Comparison of ENCODE assay signal across 1 cellular context in the genomic region with DNA sequence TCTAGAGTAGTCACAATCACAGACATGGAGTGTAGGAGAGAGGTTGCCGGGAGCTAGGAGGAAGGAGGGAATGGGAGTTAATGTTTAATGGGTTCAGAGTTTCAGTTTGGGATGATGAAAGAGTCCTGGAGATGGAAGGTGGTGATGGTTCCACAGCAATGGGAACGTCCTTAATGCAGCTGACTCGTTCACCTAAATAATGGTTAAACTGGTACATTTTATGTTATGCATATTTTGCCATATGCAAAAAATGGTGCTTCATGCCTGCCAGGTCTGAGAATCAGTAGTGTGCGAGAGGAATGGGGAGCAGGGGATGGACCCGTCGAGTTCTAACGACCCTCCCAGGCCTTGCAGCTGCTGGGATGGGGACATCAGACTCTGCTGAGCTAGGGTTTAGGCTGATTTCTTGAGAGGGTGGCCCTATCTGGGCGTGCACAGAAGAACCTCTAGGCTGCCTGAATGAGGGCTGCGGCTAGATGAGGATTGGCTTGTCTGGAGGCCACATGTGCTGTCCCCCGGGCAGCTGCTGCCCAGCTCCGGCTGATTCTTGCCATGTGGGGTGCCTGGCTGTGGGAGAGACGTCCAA.
A peak's percentile ranks its signal among the peaks of the same experiment; 100 is the strongest.
TF ChIP-seq lines count a peak whose summit lies in the region.

No MANE protein-coding gene starts in this region.

TF ChIP-seq in HepG2, 621 proteins besides CTCF, POLR2A, EP300 and RAD21 (continued from another document and continues in another):
- TF ChIP-seq HNF1A (IDR thresholded peaks at IDR 0.05; ENCODE audit: low read depth) (peak; percentile 94), HNF1A (CRISPR knock-in tag; IDR thresholded peaks at IDR 0.05; ENCODE audit: borderline replicate concordance) (peak; percentile 92), GATAD2A (CRISPR knock-in tag; IDR thresholded peaks at IDR 0.05) (peak; percentile 48), RBM39 (IDR thresholded peaks at IDR 0.05; ENCODE audit: low read depth, low read length, poor library complexity, severe bottlenecking) (no peak), TBP (CRISPR knock-in tag; IDR thresholded peaks at IDR 0.05) (no peak), ARNTL (CRISPR knock-in tag; IDR thresholded peaks at IDR 0.05) (0 out of 2 replicates have a peak, but pooled peaks have one; percentile 34), GATA4 (IDR thresholded peaks at IDR 0.05; ENCODE audit: borderline replicate concordance, low read depth) (no peak), PAF1 (CRISPR knock-in tag; IDR thresholded peaks at IDR 0.05) (no peak), GATAD1 (CRISPR knock-in tag; IDR thresholded peaks at IDR 0.05) (no peak), ZBTB7A (CRISPR knock-in tag; IDR thresholded peaks at IDR 0.05) (no peak), ZNF570 (CRISPR knock-in tag; IDR thresholded peaks at IDR 0.05; ENCODE audit: borderline replicate concordance) (no peak), RFXANK (CRISPR knock-in tag; IDR thresholded peaks at IDR 0.05) (no peak), ZBTB37 (CRISPR knock-in tag; IDR thresholded peaks at IDR 0.05) (no peak), ZNF770 (CRISPR knock-in tag; IDR thresholded peaks at IDR 0.05) (no peak), ZSCAN31 (CRISPR knock-in tag; IDR thresholded peaks at IDR 0.05; ENCODE audit: low read depth) (no peak), ZNF20 (CRISPR knock-in tag; IDR thresholded peaks at IDR 0.05) (no peak), RBM22 (optimal IDR thresholded peaks at IDR 0.05; ENCODE audit: low read length) (no peak), ZNF362 (CRISPR knock-in tag; IDR thresholded peaks at IDR 0.05; ENCODE audit: borderline replicate concordance) (0 out of 2 replicates have a peak, but pooled peaks have one; percentile 27), ZNF761 (CRISPR knock-in tag; conservative IDR thresholded peaks at IDR 0.05) (0 out of 2 replicates have a peak, but pooled peaks have one; percentile 81), SRSF1 (optimal IDR thresholded peaks at IDR 0.05; ENCODE audit: low read depth, low read length) (no peak), RBAK (CRISPR knock-in tag; IDR thresholded peaks at IDR 0.05) (no peak), SSRP1 (CRISPR knock-in tag; IDR thresholded peaks at IDR 0.05) (no peak), TGIF2 (CRISPR knock-in tag; IDR thresholded peaks at IDR 0.05) (no peak), ZNF562 (CRISPR knock-in tag; IDR thresholded peaks at IDR 0.05; ENCODE audit: borderline replicate concordance) (no peak), NCOR1 (IDR thresholded peaks at IDR 0.05; ENCODE audit: borderline replicate concordance, low read length) (no peak; the same call in 1 of the 2 replicates), ONECUT2 (CRISPR knock-in tag; IDR thresholded peaks at IDR 0.05) (no peak), ZEB1 (IDR thresholded peaks at IDR 0.05; ENCODE audit: insufficient replicate concordance, low read depth) (no peak), ZFP91 (CRISPR knock-in tag; IDR thresholded peaks at IDR 0.05; ENCODE audit: borderline replicate concordance) (peak; percentile 15; the same call in 1 of the 2 replicates), SOX6 (IDR thresholded peaks at IDR 0.05) (no peak), SOX6 (CRISPR knock-in tag; IDR thresholded peaks at IDR 0.05) (no peak), NBN (conservative IDR thresholded peaks at IDR 0.05) (no peak), ZMYM3 (CRISPR knock-in tag; IDR thresholded peaks at IDR 0.05) (no peak), POGK (CRISPR knock-in tag; conservative IDR thresholded peaks at IDR 0.05) (peak; percentile 66; the same call in 1 of the 2 replicates), ELF1 (CRISPR knock-in tag; IDR thresholded peaks at IDR 0.05) (no peak)
- TF ChIP-seq, protein P1, sequence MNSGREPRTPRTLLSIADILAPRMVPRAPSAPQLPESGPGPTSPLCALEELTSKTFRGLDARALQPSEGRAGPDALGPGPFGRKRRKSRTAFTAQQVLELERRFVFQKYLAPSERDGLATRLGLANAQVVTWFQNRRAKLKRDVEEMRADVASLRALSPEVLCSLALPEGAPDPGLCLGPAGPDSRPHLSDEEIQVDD (CRISPR knock-in tag; IDR thresholded peaks at IDR 0.05; ENCODE audit: borderline replicate concordance): no peak
- TF ChIP-seq, protein P2, sequence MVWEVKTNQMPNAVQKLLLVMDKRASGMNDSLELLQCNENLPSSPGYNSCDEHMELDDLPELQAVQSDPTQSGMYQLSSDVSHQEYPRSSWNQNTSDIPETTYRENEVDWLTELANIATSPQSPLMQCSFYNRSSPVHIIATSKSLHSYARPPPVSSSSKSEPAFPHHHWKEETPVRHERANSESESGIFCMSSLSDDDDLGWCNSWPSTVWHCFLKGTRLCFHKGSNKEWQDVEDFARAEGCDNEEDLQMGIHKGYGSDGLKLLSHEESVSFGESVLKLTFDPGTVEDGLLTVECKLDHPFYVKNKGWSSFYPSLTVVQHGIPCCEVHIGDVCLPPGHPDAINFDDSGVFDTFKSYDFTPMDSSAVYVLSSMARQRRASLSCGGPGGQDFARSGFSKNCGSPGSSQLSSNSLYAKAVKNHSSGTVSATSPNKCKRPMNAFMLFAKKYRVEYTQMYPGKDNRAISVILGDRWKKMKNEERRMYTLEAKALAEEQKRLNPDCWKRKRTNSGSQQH (CRISPR knock-in tag; IDR thresholded peaks at IDR 0.05; ENCODE audit: low read depth): 0 out of 2 replicates have a peak, but pooled peaks have one; percentile 38
- TF ChIP-seq, protein P3, sequence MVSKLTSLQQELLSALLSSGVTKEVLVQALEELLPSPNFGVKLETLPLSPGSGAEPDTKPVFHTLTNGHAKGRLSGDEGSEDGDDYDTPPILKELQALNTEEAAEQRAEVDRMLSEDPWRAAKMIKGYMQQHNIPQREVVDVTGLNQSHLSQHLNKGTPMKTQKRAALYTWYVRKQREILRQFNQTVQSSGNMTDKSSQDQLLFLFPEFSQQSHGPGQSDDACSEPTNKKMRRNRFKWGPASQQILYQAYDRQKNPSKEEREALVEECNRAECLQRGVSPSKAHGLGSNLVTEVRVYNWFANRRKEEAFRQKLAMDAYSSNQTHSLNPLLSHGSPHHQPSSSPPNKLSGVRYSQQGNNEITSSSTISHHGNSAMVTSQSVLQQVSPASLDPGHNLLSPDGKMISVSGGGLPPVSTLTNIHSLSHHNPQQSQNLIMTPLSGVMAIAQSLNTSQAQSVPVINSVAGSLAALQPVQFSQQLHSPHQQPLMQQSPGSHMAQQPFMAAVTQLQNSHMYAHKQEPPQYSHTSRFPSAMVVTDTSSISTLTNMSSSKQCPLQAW (CRISPR knock-in tag; IDR thresholded peaks at IDR 0.05): peak; percentile 86
- TF ChIP-seq, protein P4, sequence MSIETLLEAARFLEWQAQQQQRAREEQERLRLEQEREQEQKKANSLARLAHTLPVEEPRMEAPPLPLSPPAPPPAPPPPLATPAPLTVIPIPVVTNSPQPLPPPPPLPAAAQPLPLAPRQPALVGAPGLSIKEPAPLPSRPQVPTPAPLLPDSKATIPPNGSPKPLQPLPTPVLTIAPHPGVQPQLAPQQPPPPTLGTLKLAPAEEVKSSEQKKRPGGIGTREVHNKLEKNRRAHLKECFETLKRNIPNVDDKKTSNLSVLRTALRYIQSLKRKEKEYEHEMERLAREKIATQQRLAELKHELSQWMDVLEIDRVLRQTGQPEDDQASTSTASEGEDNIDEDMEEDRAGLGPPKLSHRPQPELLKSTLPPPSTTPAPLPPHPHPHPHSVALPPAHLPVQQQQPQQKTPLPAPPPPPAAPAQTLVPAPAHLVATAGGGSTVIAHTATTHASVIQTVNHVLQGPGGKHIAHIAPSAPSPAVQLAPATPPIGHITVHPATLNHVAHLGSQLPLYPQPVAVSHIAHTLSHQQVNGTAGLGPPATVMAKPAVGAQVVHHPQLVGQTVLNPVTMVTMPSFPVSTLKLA (IDR thresholded peaks at IDR 0.05): no peak
- TF ChIP-seq, protein P5, sequence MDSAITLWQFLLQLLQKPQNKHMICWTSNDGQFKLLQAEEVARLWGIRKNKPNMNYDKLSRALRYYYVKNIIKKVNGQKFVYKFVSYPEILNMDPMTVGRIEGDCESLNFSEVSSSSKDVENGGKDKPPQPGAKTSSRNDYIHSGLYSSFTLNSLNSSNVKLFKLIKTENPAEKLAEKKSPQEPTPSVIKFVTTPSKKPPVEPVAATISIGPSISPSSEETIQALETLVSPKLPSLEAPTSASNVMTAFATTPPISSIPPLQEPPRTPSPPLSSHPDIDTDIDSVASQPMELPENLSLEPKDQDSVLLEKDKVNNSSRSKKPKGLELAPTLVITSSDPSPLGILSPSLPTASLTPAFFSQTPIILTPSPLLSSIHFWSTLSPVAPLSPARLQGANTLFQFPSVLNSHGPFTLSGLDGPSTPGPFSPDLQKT (CRISPR knock-in tag; IDR thresholded peaks at IDR 0.05; ENCODE audit: borderline replicate concordance): no peak
